In the genomic region with DNA sequence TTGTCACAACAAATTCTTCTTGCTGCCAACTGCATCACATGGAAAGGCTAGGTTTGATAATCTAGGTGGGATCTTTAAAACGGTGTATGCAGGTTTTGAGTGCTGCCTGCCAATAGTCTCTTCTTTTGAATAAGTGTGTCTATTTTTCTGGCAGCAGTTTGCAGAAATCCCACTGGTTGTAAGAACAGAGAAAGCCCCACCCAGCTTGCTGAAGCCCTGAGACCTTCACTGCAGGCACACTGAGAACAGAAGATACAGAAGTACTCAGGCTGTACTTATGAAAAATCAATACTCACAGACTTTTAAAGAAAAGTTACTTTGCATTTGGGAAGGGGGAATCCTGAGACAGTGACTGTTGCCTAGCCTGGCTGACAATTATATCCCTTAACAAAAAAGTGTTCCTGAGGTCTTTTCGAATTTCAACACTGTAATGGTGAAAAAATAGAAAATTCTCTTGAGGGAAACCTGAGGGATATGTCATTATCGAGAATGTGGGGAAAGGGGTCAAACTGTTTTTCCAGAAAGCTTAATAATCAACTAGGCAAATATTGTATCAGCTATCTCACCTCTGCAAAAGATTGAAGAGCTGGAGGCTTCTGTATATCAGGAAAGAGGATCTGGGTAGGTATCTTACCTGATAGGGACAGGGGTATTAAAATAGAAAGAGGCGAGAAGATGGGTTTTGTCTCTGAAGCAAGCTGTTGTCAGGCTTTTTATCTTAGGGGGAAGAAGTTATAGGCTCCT, we compare ENCODE assay signal across 3 cellular contexts.
TF ChIP-seq lines count a peak whose summit lies in the region.

No MANE protein-coding gene starts in this region.

TF ChIP-seq in SK-N-SH, 30 proteins besides CTCF, POLR2A, EP300 and RAD21 (continues in another document):
- TF ChIP-seq REST (IDR thresholded peaks at IDR 0.05; ENCODE audit: low read depth, low read length) (no peak), FOXM1 (IDR thresholded peaks at IDR 0.05; ENCODE audit: low read depth) (no peak), GABPA (IDR thresholded peaks at IDR 0.05; ENCODE audit: low read depth) (no peak), RCOR1 (IDR thresholded peaks at IDR 0.05; ENCODE audit: low read length) (no peak), MXI1 (IDR thresholded peaks at IDR 0.05; ENCODE audit: low read depth, low read length) (no peak), NRF1 (IDR thresholded peaks at IDR 0.05; ENCODE audit: low read depth, low read length) (no peak), PBX3 (IDR thresholded peaks at IDR 0.05) (no peak), RFX5 (IDR thresholded peaks at IDR 0.05; ENCODE audit: low read length) (no peak), MEF2A (IDR thresholded peaks at IDR 0.05; ENCODE audit: borderline replicate concordance, low read depth) (no peak), GATA2 (CRISPR knock-in tag; IDR thresholded peaks at IDR 0.05) (no peak), ELF1 (IDR thresholded peaks at IDR 0.05) (no peak)
- TF ChIP-seq, protein P1, sequence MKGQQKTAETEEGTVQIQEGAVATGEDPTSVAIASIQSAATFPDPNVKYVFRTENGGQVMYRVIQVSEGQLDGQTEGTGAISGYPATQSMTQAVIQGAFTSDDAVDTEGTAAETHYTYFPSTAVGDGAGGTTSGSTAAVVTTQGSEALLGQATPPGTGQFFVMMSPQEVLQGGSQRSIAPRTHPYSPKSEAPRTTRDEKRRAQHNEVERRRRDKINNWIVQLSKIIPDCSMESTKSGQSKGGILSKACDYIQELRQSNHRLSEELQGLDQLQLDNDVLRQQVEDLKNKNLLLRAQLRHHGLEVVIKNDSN (IDR thresholded peaks at IDR 0.05; ENCODE audit: borderline replicate concordance, low read depth), result no peak
- TF ChIP-seq, protein P2, sequence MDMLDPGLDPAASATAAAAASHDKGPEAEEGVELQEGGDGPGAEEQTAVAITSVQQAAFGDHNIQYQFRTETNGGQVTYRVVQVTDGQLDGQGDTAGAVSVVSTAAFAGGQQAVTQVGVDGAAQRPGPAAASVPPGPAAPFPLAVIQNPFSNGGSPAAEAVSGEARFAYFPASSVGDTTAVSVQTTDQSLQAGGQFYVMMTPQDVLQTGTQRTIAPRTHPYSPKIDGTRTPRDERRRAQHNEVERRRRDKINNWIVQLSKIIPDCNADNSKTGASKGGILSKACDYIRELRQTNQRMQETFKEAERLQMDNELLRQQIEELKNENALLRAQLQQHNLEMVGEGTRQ (IDR thresholded peaks at IDR 0.05; ENCODE audit: borderline replicate concordance, low read depth, low read length), result no peak

TF ChIP-seq in SK-N-SH treated with all-trans-retinoic acid at 6 μM for 48 hours, 23 proteins besides CTCF, POLR2A, EP300 and RAD21:
- TF ChIP-seq TSHZ2 (CRISPR knock-in tag; IDR thresholded peaks at IDR 0.05) (no peak), BACH2 (CRISPR knock-in tag; IDR thresholded peaks at IDR 0.05; ENCODE audit: borderline replicate concordance) (no peak), ZNF70 (CRISPR knock-in tag; IDR thresholded peaks at IDR 0.05) (no peak), CREB5 (CRISPR knock-in tag; IDR thresholded peaks at IDR 0.05; ENCODE audit: low read depth) (no peak), ZC3H10 (CRISPR knock-in tag; IDR thresholded peaks at IDR 0.05) (no peak), ESRRG (CRISPR knock-in tag; IDR thresholded peaks at IDR 0.05) (no peak), RARB (CRISPR knock-in tag; IDR thresholded peaks at IDR 0.05) (no peak), ZNF8 (CRISPR knock-in tag; IDR thresholded peaks at IDR 0.05) (no peak), SNAI2 (CRISPR knock-in tag; IDR thresholded peaks at IDR 0.05) (no peak), ARNTL (CRISPR knock-in tag; IDR thresholded peaks at IDR 0.05; ENCODE audit: borderline replicate concordance, low read depth) (no peak), TCF4 (CRISPR knock-in tag; IDR thresholded peaks at IDR 0.05; ENCODE audit: borderline replicate concordance) (no peak), ZFP30 (CRISPR knock-in tag; IDR thresholded peaks at IDR 0.05) (no peak), PPARA (CRISPR knock-in tag; IDR thresholded peaks at IDR 0.05; ENCODE audit: borderline replicate concordance) (no peak), ZNF565 (CRISPR knock-in tag; conservative IDR thresholded peaks at IDR 0.05; ENCODE audit: low read depth) (no peak)

TF ChIP-seq in HepG2, 621 proteins besides CTCF, POLR2A, EP300 and RAD21:
- TF ChIP-seq, protein P3, sequence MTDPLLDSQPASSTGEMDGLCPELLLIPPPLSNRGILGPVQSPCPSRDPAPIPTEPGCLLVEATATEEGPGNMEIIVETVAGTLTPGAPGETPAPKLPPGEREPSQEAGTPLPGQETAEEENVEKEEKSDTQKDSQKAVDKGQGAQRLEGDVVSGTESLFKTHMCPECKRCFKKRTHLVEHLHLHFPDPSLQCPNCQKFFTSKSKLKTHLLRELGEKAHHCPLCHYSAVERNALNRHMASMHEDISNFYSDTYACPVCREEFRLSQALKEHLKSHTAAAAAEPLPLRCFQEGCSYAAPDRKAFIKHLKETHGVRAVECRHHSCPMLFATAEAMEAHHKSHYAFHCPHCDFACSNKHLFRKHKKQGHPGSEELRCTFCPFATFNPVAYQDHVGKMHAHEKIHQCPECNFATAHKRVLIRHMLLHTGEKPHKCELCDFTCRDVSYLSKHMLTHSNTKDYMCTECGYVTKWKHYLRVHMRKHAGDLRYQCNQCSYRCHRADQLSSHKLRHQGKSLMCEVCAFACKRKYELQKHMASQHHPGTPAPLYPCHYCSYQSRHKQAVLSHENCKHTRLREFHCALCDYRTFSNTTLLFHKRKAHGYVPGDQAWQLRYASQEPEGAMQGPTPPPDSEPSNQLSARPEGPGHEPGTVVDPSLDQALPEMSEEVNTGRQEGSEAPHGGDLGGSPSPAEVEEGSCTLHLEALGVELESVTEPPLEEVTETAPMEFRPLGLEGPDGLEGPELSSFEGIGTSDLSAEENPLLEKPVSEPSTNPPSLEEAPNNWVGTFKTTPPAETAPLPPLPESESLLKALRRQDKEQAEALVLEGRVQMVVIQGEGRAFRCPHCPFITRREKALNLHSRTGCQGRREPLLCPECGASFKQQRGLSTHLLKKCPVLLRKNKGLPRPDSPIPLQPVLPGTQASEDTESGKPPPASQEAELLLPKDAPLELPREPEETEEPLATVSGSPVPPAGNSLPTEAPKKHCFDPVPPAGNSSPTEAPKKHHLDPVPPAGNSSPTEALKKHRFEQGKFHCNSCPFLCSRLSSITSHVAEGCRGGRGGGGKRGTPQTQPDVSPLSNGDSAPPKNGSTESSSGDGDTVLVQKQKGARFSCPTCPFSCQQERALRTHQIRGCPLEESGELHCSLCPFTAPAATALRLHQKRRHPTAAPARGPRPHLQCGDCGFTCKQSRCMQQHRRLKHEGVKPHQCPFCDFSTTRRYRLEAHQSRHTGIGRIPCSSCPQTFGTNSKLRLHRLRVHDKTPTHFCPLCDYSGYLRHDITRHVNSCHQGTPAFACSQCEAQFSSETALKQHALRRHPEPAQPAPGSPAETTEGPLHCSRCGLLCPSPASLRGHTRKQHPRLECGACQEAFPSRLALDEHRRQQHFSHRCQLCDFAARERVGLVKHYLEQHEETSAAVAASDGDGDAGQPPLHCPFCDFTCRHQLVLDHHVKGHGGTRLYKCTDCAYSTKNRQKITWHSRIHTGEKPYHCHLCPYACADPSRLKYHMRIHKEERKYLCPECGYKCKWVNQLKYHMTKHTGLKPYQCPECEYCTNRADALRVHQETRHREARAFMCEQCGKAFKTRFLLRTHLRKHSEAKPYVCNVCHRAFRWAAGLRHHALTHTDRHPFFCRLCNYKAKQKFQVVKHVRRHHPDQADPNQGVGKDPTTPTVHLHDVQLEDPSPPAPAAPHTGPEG (CRISPR knock-in tag; IDR thresholded peaks at IDR 0.05), result no peak
- TF ChIP-seq RFX1 (IDR thresholded peaks at IDR 0.05), result no peak
